ENCODE assay signal across 26 cellular contexts in the genomic region with DNA sequence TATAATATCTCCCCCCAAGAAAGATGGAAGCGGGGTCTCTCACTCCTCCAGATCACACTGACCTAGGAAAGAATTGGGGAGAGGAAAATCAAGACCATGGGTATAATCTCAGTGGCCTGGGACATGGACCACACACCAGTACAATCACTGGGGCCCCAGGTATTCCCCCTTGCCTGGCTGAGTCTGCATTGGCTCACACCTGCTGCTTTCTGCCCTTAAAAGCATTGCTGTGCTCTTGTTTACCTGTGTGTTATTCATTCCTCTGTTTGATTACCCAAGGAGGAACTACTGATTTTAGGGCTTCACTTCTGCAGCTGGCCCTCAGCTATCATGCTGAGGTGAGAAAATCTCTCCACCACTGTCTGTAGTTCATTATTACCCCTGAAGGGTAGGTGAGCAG. TPM values are rescaled to one million over a fixed set of nuclear protein-coding genes. Genes with fewer than 3 reads are reported as not detected.
"Had no signal": no experiment of that assay in that cellular context is flagged by ENCODE, and none has a peak within 500 bp of the region (broad histone marks: within the 10 kb centered on the region; RNA-seq: fewer than 3 reads in every experiment).

No MANE protein-coding gene starts in this region.

- H3K9me3 Mint-ChIP-seq: neural crest cell had no signal

- H3K36me3 ChIP-seq: breast epithelium, colonic mucosa, spleen, transverse colon had no signal

- H3K4me1 ChIP-seq: breast epithelium, colonic mucosa, parathyroid adenoma, spleen, testis had no signal

- H3K9ac ChIP-seq: parathyroid adenoma had no signal

- H3K27me3 ChIP-seq: breast epithelium, colonic mucosa, testis, transverse colon had no signal

- H3K27ac ChIP-seq: breast epithelium, colonic mucosa, parathyroid adenoma, spleen, testis, transverse colon had no signal

- ATAC-seq: activated naive CD4-positive, alpha-beta T cell treated with anti-CD3 and anti-CD28 coated beads, Interleukin-2, amount 50 U/mL, for 72 hours; activated T-cell treated with anti-CD3 and anti-CD28 coated beads, Interleukin-2, amount 50 U/mL, for 4 hours; esophagus mucosa; left cardiac atrium; left ventricle myocardium superior; right cardiac atrium; stimulated activated naive CD8-positive, alpha-beta T cell treated with anti-CD3 and anti-CD28 coated beads, Interleukin-15, Interleukin-2, amounts not matched to agents 100 U/mL and 50 U/mL, for 24 hours; WTC11 had no signal

- H3K27ac Mint-ChIP-seq: activated CD4-positive, alpha-beta T cell treated with anti-CD3 and anti-CD28 coated beads, Interleukin-2, amount 10 ng/mL, durations not matched to agents 7 days and 5 days; activated T-helper 2 cell treated with anti-CD3 and anti-CD28 coated beads, Interferon-gamma antibody, Interleukin-2, Interleukin-4, amounts not matched to agents 10 μg/mL and 5 μg/mL and 100 μg/mL, durations not matched to agents 14 hours and 24 hours and 36 hours; WTC11 had no signal

- H3K4me3 Mint-ChIP-seq: activated CD4-positive, alpha-beta T cell treated with anti-CD3 and anti-CD28 coated beads, Interleukin-2, amount 10 ng/mL, durations not matched to agents 7 days and 5 days; activated CD8-positive, alpha-beta T cell treated with anti-CD3 and anti-CD28 coated beads for 36 hours; neural crest cell; WTC11 had no signal

- DNase-seq: activated CD4-positive, alpha-beta T cell treated with anti-CD3 and anti-CD28 coated beads for 1 hour; activated CD8-positive, alpha-beta T cell treated with anti-CD3 and anti-CD28 coated beads for 36 hours; activated naive CD4-positive, alpha-beta T cell; activated T-cell treated with anti-CD3 and anti-CD28 coated beads, Interleukin-2, amount 50 U/mL, for 4 hours; colonic mucosa; effector CD8-positive, alpha-beta T cell; foreskin fibroblast; head of caudate nucleus; hippocampal formation; left cardiac atrium; left ventricle myocardium superior; nucleus accumbens; right cardiac atrium; spleen; stimulated activated CD4-positive, alpha-beta T cell treated with anti-CD3 and anti-CD28 coated beads, Interleukin-2, amount 100 ng/mL, for 48 hours; stimulated activated naive CD8-positive, alpha-beta T cell treated with anti-CD3 and anti-CD28 coated beads, Interleukin-15, Interleukin-2, amounts not matched to agents 100 U/mL and 50 U/mL, for 24 hours; testis; transverse colon had no signal

- H3K4me3 ChIP-seq: breast epithelium, colonic mucosa, spleen, testis, transverse colon had no signal

- H3K9me3 ChIP-seq: breast epithelium, colonic mucosa, spleen, testis, transverse colon had no signal

- H3K27me3 Mint-ChIP-seq: activated CD8-positive, alpha-beta T cell treated with anti-CD3 and anti-CD28 coated beads for 36 hours had no signal

RNA-seq across cellular contexts. Expression of gene PARVA, which starts 14.0 kb away (rescaled TPM):
- total RNA-seq: activated CD8-positive, alpha-beta T cell treated with anti-CD3 and anti-CD28 coated beads for 36 hours; activated T-helper 2 cell treated with anti-CD3 and anti-CD28 coated beads, Interferon-gamma antibody, Interleukin-2, Interleukin-4, amounts not matched to agents 10 μg/mL and 5 μg/mL and 100 μg/mL, durations not matched to agents 14 hours and 24 hours and 36 hours had no signal
